Comparison of ENCODE assay signal across 1 cellular context in the genomic region with DNA sequence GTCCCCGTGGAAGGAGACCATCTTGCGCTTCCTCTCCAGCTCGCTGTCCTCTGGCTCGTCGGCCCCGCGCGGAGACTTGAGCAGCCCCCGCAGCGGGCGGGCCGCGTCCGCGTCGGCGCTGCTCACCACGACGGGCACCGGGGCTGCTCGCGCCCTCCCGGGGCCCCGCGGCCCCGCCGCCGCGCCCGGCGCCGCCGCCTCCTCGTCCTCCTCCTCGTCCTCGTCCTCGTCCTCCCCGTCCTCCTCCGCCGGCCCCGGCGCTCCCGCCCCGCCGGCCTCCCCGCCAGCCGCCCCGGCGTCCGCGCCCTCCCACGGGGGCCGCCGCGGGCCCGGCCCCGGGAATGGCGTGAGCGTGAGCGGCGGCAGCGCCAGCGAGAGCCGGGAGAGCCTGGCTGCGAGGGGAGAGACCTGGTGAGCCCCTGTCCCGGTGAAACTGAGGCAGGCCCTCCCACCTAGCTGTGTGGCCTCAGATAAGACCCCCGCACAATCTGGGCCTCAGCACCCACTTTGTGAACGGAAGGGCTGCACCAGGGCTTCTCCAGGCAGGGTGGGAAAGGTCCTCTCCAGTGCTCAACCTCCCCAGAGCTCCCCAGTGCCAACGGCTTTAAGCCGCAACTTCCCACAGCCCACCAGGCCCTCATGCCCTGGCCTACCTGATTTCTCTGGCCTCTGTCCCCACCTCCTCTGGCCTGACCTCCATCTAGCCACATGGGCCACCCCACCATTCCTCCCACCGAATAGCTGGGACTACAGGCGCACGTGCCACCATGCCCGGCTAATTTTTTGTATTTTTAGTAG.
A peak's percentile ranks its signal among the peaks of the same experiment; 100 is the strongest.
TF ChIP-seq lines count a peak whose summit lies in the region.

No MANE protein-coding gene starts in this region.

TF ChIP-seq in HepG2, 621 proteins besides CTCF, POLR2A, EP300 and RAD21:
- TF ChIP-seq ZNF441 (CRISPR knock-in tag; IDR thresholded peaks at IDR 0.05; ENCODE audit: borderline replicate concordance) = no peak
- TF ChIP-seq ZNF460 (CRISPR knock-in tag; IDR thresholded peaks at IDR 0.05; ENCODE audit: borderline replicate concordance) = 0 out of 2 replicates have a peak, but pooled peaks have one; percentile 26
